ENCODE assay signal across 10 cellular contexts in the genomic region with DNA sequence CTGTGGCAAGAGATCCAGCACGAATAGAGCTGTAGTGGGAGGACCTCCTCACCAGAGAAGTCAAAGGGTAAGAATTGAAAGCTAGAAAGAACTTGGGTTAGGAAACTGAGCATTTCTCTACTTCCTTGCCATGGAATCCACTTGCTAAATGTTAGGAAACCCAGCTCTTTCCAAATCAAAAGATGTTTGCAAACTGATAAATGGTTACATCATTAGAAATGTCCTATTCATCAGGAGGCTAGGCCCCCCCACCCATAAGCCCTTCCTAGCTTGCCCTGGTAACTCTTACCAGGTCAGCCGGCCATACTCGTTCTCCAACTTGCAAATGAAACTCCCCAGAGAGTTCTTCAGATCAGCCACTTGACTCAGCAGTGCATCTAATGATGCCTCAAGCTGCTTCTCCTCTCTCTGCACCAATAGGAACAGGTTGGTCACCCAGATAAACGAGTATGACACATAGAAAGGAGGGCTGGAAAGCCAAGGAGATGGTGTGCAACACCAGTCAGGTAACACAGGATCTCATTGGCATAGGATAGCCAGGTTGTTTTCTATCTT. TPM values are rescaled to one million over a fixed set of nuclear protein-coding genes. Genes with fewer than 3 reads are reported as not detected.
DNase-seq lines count a peak whose midpoint lies in the region; ATAC-seq and TF ChIP-seq lines count a peak whose summit lies in the region.
"Had no signal": no experiment of that assay in that cellular context is flagged by ENCODE, and none has a peak within 500 bp of the region (broad histone marks: within the 10 kb centered on the region; RNA-seq: fewer than 3 reads in every experiment).

No MANE protein-coding gene starts in this region.

- peaks cover 19% of the 10 kb centered on the region for H3K4me1 Mint-ChIP-seq in activated T-helper 17 cell treated with anti-CD3 and anti-CD28 coated beads, Interleukin-2, amount 50 U/mL, for 72 hours

- peak overlapping the region; percentile 99 for H3K27ac Mint-ChIP-seq in activated T-helper 17 cell treated with anti-CD3 and anti-CD28 coated beads, Interleukin-2, amount 50 U/mL, for 72 hours

- H3K9me3 ChIP-seq in heart right ventricle = no peaks in the 10 kb centered on the region
- no peaks in the 10 kb centered on the region for H3K9me3 ChIP-seq in iPS-15b (ENCODE audit: control insufficient read depth, insufficient read depth, low read length)
- H3K9me3 ChIP-seq in thyroid gland = no peaks in the 10 kb centered on the region
- H3K9me3 ChIP-seq: upper lobe of left lung had no signal

- peaks cover 0 to 53% (median 40%) of the 10 kb centered on the region in 9 donors for H3K36me3 ChIP-seq in heart right ventricle
- peaks cover 28% of the 10 kb centered on the region for H3K36me3 ChIP-seq in iPS-15b (ENCODE audit: control insufficient read depth, insufficient read depth, low read length)
- H3K36me3 ChIP-seq in thyroid gland = peaks cover 31 to 36% of the 10 kb centered on the region in 2 donors

- peaks cover 61% of the 10 kb centered on the region for H3K36me3 Mint-ChIP-seq in activated T-helper 17 cell treated with anti-CD3 and anti-CD28 coated beads, Interleukin-2, amount 50 U/mL, for 72 hours (ENCODE audit: low read depth)

- DNase-seq in heart right ventricle (no peak), Right ventricle myocardium superior (no peak), thyroid gland (peak; percentile 22 to 44), NOMO-1 (lab: John Stamatoyannopoulos, UW; ENCODE audit: unreplicated experiment in 2 of 2) (no peak), anterior cingulate cortex (lab: John Stamatoyannopoulos, UW) (no peak), inferior parietal cortex (ENCODE audit: extremely low spot score) (no peak)

- H3K4me1 ChIP-seq in heart right ventricle (peaks cover 9 to 40% (median 31%) of the 10 kb centered on the region in 9 donors), iPS-15b (ENCODE audit: control insufficient read depth, insufficient read depth, low read length) (peaks cover 4% of the 10 kb centered on the region), thyroid gland (peaks cover 20 to 22% of the 10 kb centered on the region in 2 donors)

- H3K27ac ChIP-seq in heart right ventricle (peak overlapping the region in 3 of 10 donors; percentile 88 to 94 (median 89)), thyroid gland (peak overlapping the region in 1 of 3 donors; percentile 69)

- intact Hi-C loops in heart right ventricle (cut with DNase I) (loop anchor here in 3 of 10 donors (5.0 to 10.0 kb wide), 2 partner anchors 153 to 161 kb away; no protein-coding TSS in a partner anchor), Right ventricle myocardium superior (cut with DNase I) (no loop called here), thyroid gland (cut with DNase I) (no loop called here)

- ATAC-seq in heart right ventricle = no peak
- ATAC-seq in Right ventricle myocardium superior (ENCODE audit: poor library complexity) = no peak
- ATAC-seq in activated T-helper 17 cell treated with anti-CD3 and anti-CD28 coated beads, Interleukin-2, amount 50 U/mL, for 72 hours (replicated peaks) = no peak

- 55 to 57% methylated on average over 4 of the region's 4 CpGs for WGBS in heart right ventricle, 2 donors
- WGBS in thyroid gland, 2 donors = 19 to 38% methylated on average over 4 of the region's 4 CpGs

- H3K4me3 Mint-ChIP-seq in activated T-helper 17 cell treated with anti-CD3 and anti-CD28 coated beads, Interleukin-2, amount 50 U/mL, for 72 hours = peak overlapping the region; percentile 98

- TF ChIP-seq CTCF in heart right ventricle (IDR thresholded peaks at IDR 0.05) = no peak
- TF ChIP-seq CTCF in thyroid gland (IDR thresholded peaks at IDR 0.05) = no peak

- H3K27me3 Mint-ChIP-seq in activated T-helper 17 cell treated with anti-CD3 and anti-CD28 coated beads, Interleukin-2, amount 50 U/mL, for 72 hours = no peaks in the 10 kb centered on the region

- H3K4me3 ChIP-seq in heart right ventricle = peak overlapping the region in 6 of 10 donors; percentile 68 to 94 (median 76)
- H3K4me3 ChIP-seq in iPS-15b (ENCODE audit: low read depth, low read length) = peak overlapping the region; percentile 93
- H3K4me3 ChIP-seq in thyroid gland (replicated peaks in 1 of 3) = no peak overlapping the region

- no peak for TF ChIP-seq POLR2A in thyroid gland (IDR thresholded peaks at IDR 0.05)

- H3K27me3 ChIP-seq in heart right ventricle (no peaks in the 10 kb centered on the region), iPS-15b (ENCODE audit: control insufficient read depth, insufficient read depth, low read length) (no peaks in the 10 kb centered on the region), thyroid gland (no peaks in the 10 kb centered on the region)
- H3K27me3 ChIP-seq: upper lobe of left lung had no signal

- H3K9ac ChIP-seq in iPS-15b (ENCODE audit: low read depth, low read length) = peak overlapping the region; percentile 68

- no peaks in the 10 kb centered on the region for H3K9me3 Mint-ChIP-seq in activated T-helper 17 cell treated with anti-CD3 and anti-CD28 coated beads, Interleukin-2, amount 50 U/mL, for 72 hours

RNA-seq across cellular contexts. Expression of gene MED8, which starts 1.5 kb away (rescaled TPM):
- total RNA-seq in heart right ventricle (10 to 100 TPM; 10.5 to 22.5 (median 13.9) TPM), Right ventricle myocardium superior (16.5 TPM), thyroid gland (10 to 100 TPM; 37.7 to 48.6 (median 45.3) TPM)
- polyA plus RNA-seq in heart right ventricle = 10 to 100 TPM; 11.8 to 32.4 TPM
- total RNA-seq in activated T-helper 17 cell treated with anti-CD3 and anti-CD28 coated beads, Interleukin-2, amount 50 U/mL, for 72 hours = 10 to 100 TPM; 34.1 to 39.4 TPM

RNA-seq across cellular contexts. Expression of gene SZT2, which starts 1.6 kb away (rescaled TPM):
- 10 to 100 TPM; 20.5 to 38.3 (median 26.0) TPM for total RNA-seq in heart right ventricle
- polyA plus RNA-seq in heart right ventricle = 10 to 100 TPM in 1 of 2 donors, 1 to 10 TPM in 1; 8.6 to 44.0 TPM
- 26.8 TPM for total RNA-seq in Right ventricle myocardium superior
- 10 to 100 TPM; 53.4 to 59.3 TPM for total RNA-seq in activated T-helper 17 cell treated with anti-CD3 and anti-CD28 coated beads, Interleukin-2, amount 50 U/mL, for 72 hours
- 100 to 1,000 TPM in 1 of 4 donors, 10 to 100 TPM in 3; 36.1 to 107 (median 58.2) TPM for total RNA-seq in thyroid gland

RNA-seq across cellular contexts. Expression of gene ELOVL1, which starts 20.3 kb away (rescaled TPM):
- total RNA-seq in heart right ventricle (10 to 100 TPM; 18.4 to 49.3 (median 28.3) TPM), Right ventricle myocardium superior (29.3 TPM), thyroid gland (100 to 1,000 TPM in 2 of 4 donors, 10 to 100 TPM in 2; 70.5 to 117 (median 85.8) TPM)
- polyA plus RNA-seq in heart right ventricle = 10 to 100 TPM; 24.3 to 82.0 TPM
- 10 to 100 TPM; 53.4 to 73.7 TPM for total RNA-seq in activated T-helper 17 cell treated with anti-CD3 and anti-CD28 coated beads, Interleukin-2, amount 50 U/mL, for 72 hours

RNA-seq across cellular contexts. Expression of gene CDC20, which starts 29.3 kb away (rescaled TPM):
- total RNA-seq in heart right ventricle (1 to 10 TPM in 6 of 10 donors, under 1 TPM in 4; 0.15 to 9.6 (median 1.5) TPM), Right ventricle myocardium superior (0.83 TPM), thyroid gland (1 to 10 TPM in 3 of 4 donors, under 1 TPM in 1; 0.54 to 3.9 (median 2.2) TPM)
- 1 to 10 TPM in 1 of 2 donors, under 1 TPM in 1; 0.49 to 1.2 TPM for polyA plus RNA-seq in heart right ventricle
- 100 to 1,000 TPM; 127 to 199 TPM for total RNA-seq in activated T-helper 17 cell treated with anti-CD3 and anti-CD28 coated beads, Interleukin-2, amount 50 U/mL, for 72 hours

RNA-seq across cellular contexts. Expression of gene MPL, which starts 50.5 kb away (rescaled TPM):
- total RNA-seq in heart right ventricle = 1 to 10 TPM in 1 of 10 donors, under 1 TPM in 9; 0.21 to 1.2 (median 0.42) TPM
- under 1 TPM; 0.03 to 0.22 TPM for polyA plus RNA-seq in heart right ventricle
- total RNA-seq in Right ventricle myocardium superior = 0.40 TPM
- total RNA-seq in activated T-helper 17 cell treated with anti-CD3 and anti-CD28 coated beads, Interleukin-2, amount 50 U/mL, for 72 hours = not detected
- total RNA-seq in thyroid gland = under 1 TPM in 2 of 4 donors, not detected in 2; 0.22 to 0.29 TPM
- total RNA-seq: cerebellum had no signal

Comparison
In these comparisons a context has a peak if more than half of its experiments do, and no peak if none do; other contexts are left out.
1. DNase-seq: peak in thyroid gland (2 of 2); none in heart right ventricle (0 of 2), Right ventricle myocardium superior (single experiment), NOMO-1 (0 of 2), anterior cingulate cortex (0 of 58) and inferior parietal cortex (single experiment).
2. H3K4me3 ChIP-seq: peak in heart right ventricle (6 of 10) and iPS-15b (single experiment); none in thyroid gland (0 of 3).